ENCODE assay signal across 10 cellular contexts in genomic region chr20:17648782-17649730, GRCh38. TPM values are rescaled to one million over a fixed set of nuclear protein-coding genes. Genes with fewer than 3 reads are reported as not detected.
A peak's percentile ranks its signal among the peaks of the same experiment; 100 is the strongest.
DNase-seq lines count a peak whose midpoint lies in the region; ATAC-seq lines count a peak whose summit lies in the region.
"Had no signal": no experiment of that assay in that cellular context is flagged by ENCODE, and none has a peak within 500 bp of the region (broad histone marks: within the 10 kb centered on the region; RNA-seq: fewer than 3 reads in every experiment).

No MANE protein-coding gene starts in this region.

- no peaks in the 10 kb centered on the region for H3K9me3 Mint-ChIP-seq in naive B cell

- peak; percentile 83 to 84 for ATAC-seq in naive B cell (ENCODE audit: low read depth in 2 of 2)

- H3K4me3 Mint-ChIP-seq in naive B cell = peak overlapping the region in 6 of 8 donors; percentile 18 to 82 (median 60)

- peak overlapping the region in 5 of 6 donors; percentile 22 to 89 (median 34) for H3K27ac Mint-ChIP-seq in naive B cell

- H3K4me1 Mint-ChIP-seq in naive B cell = peaks cover 15 to 42% (median 23%) of the 10 kb centered on the region in 3 donors

- DNase-seq in activated gamma-delta T cell treated with Interleukin-2 at 50 U/mL for 16 hours (peak; percentile 27), activated gamma-delta T cell (lab: John Stamatoyannopoulos, UW) (no peak), NCI-H748 treated with DMSO at 0.1 percent for 48 hours (lab: John Stamatoyannopoulos, UW) (peak; percentile 8), cerebellum (ENCODE audit: low spot score) (peak; percentile 76), naive B cell (peak; percentile 50), dedifferentiated amniotic fluid mesenchymal stem cell (ENCODE audit: extremely low spot score) (no peak), kidney glomerular epithelial cell (lab: John Stamatoyannopoulos, UW) (no peak)
- no peak for DNase-seq in central memory CD4-positive, alpha-beta T cell

- no peaks in the 10 kb centered on the region for H3K27me3 Mint-ChIP-seq in naive B cell

- H3K36me3 Mint-ChIP-seq in naive B cell = no peaks in the 10 kb centered on the region

RNA-seq across cellular contexts. Expression of gene RRBP1, which starts 33.0 kb away (rescaled TPM):
- 13.7 TPM for total RNA-seq in cerebellum
- 10 to 100 TPM in 1 of 6 donors, 1 to 10 TPM in 4, under 1 TPM in 1; 1.00 to 12.2 (median 2.1) TPM for polyA plus RNA-seq in naive B cell (ENCODE audit: low read depth in 6 of 6)

RNA-seq across cellular contexts. Expression of gene BANF2, which starts 50.7 kb away (rescaled TPM):
- total RNA-seq in cerebellum = not detected
- polyA plus RNA-seq in naive B cell (ENCODE audit: low read depth in 6 of 6) = not detected
- total RNA-seq: activated CD8-positive, alpha-beta memory T cell treated with anti-CD3 and anti-CD28 coated beads for 36 hours; myocyte had no signal

Comparison
In these comparisons a context has a peak if more than half of its experiments do, and no peak if none do; other contexts are left out.
1. DNase-seq: peak in activated gamma-delta T cell treated with Interleukin-2 at 50 U/mL for 16 hours (single experiment), NCI-H748 treated with DMSO at 0.1 percent for 48 hours (single experiment), cerebellum (single experiment) and naive B cell (single experiment); none in activated gamma-delta T cell (single experiment), dedifferentiated amniotic fluid mesenchymal stem cell (single experiment), kidney glomerular epithelial cell (single experiment) and central memory CD4-positive, alpha-beta T cell (single experiment).